Comparison of ENCODE assay signal across 8 cellular contexts in the genomic region with DNA sequence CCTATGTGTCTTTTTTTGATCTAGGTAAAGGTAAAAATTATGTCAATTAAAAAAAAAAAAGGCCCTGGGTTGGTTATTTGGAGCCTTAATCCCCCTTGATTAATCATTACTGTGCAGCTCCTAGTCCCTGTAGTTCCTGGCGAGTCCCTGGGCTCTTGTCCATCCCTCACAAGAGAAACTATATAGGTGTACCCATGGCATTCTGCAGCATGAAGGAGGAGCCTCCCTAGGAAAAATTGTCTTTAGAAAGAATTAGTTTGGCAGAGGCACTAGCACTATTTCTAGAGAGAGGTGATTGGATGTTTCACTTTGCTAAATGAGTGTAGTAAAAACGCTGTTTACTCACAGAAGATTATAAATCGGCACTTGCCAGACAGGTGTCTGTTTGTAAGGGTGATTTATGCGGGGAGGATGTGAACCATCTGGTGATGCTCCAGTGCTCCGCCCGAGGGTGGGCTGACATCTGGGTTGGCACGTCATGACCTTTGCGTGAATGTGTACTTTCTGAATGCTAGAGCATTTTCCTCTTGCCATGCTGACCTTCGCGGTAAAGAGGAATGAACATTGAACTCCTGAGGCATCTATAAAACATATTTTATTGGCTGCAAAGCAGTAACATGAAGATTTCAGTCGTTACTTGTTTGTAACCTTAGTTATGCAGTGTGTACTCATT. TPM values are rescaled to one million over a fixed set of nuclear protein-coding genes. Genes with fewer than 3 reads are reported as not detected.
A peak's percentile ranks its signal among the peaks of the same experiment; 100 is the strongest.
DNase-seq lines count a peak whose midpoint lies in the region; ATAC-seq and TF ChIP-seq lines count a peak whose summit lies in the region.

No MANE protein-coding gene starts in this region.

- peak overlapping the region; percentile 77 for H3K27ac Mint-ChIP-seq in activated naive CD4-positive, alpha-beta T cell treated with anti-CD3 and anti-CD28 coated beads for 36 hours

- peak overlapping the region; percentile 48 for H3K4me3 Mint-ChIP-seq in activated naive CD4-positive, alpha-beta T cell treated with anti-CD3 and anti-CD28 coated beads for 36 hours

- H3K4me1 Mint-ChIP-seq in activated naive CD4-positive, alpha-beta T cell treated with anti-CD3 and anti-CD28 coated beads for 36 hours (ENCODE audit: low read depth), result peaks cover 82% of the 10 kb centered on the region

- CTCF ChIA-PET in activated naive CD4-positive, alpha-beta T cell treated with anti-CD3 and anti-CD28 coated beads for 36 hours (lab: Charles Lee), result interaction anchor here (0.6 to 1.7 kb wide), 3 partner anchors 8 to 52 kb away, joined by 4 read pairs; no protein-coding TSS in a partner anchor

- no peaks in the 10 kb centered on the region for H3K9me3 Mint-ChIP-seq in activated naive CD4-positive, alpha-beta T cell treated with anti-CD3 and anti-CD28 coated beads for 36 hours

- in situ Hi-C loops in GM13977 (cut with MboI; ENCODE audit: low pct_unique_long_range_greater_than_20kb, low sequenced_read_pairs, unreplicated experiment), result no loop called here

- peak; percentile 80 for DNase-seq in activated naive CD4-positive, alpha-beta T cell treated with anti-CD3 and anti-CD28 coated beads for 36 hours
- DNase-seq in activated naive CD4-positive, alpha-beta T cell treated with Interleukin-2 at 50 U/mL for 16 hours, result no peak
- DNase-seq in NCI-H748 (lab: John Stamatoyannopoulos, UW; ENCODE audit: unreplicated experiment) (peak; percentile 68), foreskin melanocyte (peak; percentile 61), NOMO-1 treated with DMSO at 0.1 percent for 48 hours (lab: John Stamatoyannopoulos, UW; ENCODE audit: unreplicated experiment) (no peak), COR-L47 (lab: John Stamatoyannopoulos, UW) (no peak), GM13977 (ENCODE audit: low spot score) (no peak)

- TF ChIP-seq CTCF in GM13977 (IDR thresholded peaks at IDR 0.05; ENCODE audit: extremely low read depth, insufficient read depth, missing control alignments), result no peak

- no peaks in the 10 kb centered on the region for H3K36me3 Mint-ChIP-seq in activated naive CD4-positive, alpha-beta T cell treated with anti-CD3 and anti-CD28 coated beads for 36 hours (ENCODE audit: low read depth)

- H3K27me3 Mint-ChIP-seq in activated naive CD4-positive, alpha-beta T cell treated with anti-CD3 and anti-CD28 coated beads for 36 hours (ENCODE audit: low read depth), result no peaks in the 10 kb centered on the region

- ATAC-seq in HG02678 (IDR thresholded peaks at IDR 0.05; ENCODE audit: unreplicated experiment), result peak; percentile 79

- intact Hi-C loops in activated naive CD4-positive, alpha-beta T cell treated with anti-CD3 and anti-CD28 coated beads for 36 hours (cut with micrococcal nuclease), result loop anchor here (1.0 to 2.0 kb wide), 2 partner anchors 8 to 15 kb away; no protein-coding TSS in a partner anchor

RNA-seq across cellular contexts. Expression of gene PLCL2, which starts 12.6 kb away (rescaled TPM):
- 10 to 100 TPM; 19.9 to 20.5 TPM for total RNA-seq in activated naive CD4-positive, alpha-beta T cell treated with anti-CD3 and anti-CD28 coated beads for 36 hours

Comparison
In these comparisons a context has a peak if more than half of its experiments do, and no peak if none do; other contexts are left out.
1. DNase-seq: peak in activated naive CD4-positive, alpha-beta T cell treated with anti-CD3 and anti-CD28 coated beads for 36 hours (single experiment), NCI-H748 (single experiment) and foreskin melanocyte (single experiment); none in activated naive CD4-positive, alpha-beta T cell treated with Interleukin-2 at 50 U/mL for 16 hours (single experiment), NOMO-1 treated with DMSO at 0.1 percent for 48 hours (single experiment), COR-L47 (single experiment) and GM13977 (single experiment).